8 cellular contexts compared by ENCODE assay signal in the genomic region with DNA sequence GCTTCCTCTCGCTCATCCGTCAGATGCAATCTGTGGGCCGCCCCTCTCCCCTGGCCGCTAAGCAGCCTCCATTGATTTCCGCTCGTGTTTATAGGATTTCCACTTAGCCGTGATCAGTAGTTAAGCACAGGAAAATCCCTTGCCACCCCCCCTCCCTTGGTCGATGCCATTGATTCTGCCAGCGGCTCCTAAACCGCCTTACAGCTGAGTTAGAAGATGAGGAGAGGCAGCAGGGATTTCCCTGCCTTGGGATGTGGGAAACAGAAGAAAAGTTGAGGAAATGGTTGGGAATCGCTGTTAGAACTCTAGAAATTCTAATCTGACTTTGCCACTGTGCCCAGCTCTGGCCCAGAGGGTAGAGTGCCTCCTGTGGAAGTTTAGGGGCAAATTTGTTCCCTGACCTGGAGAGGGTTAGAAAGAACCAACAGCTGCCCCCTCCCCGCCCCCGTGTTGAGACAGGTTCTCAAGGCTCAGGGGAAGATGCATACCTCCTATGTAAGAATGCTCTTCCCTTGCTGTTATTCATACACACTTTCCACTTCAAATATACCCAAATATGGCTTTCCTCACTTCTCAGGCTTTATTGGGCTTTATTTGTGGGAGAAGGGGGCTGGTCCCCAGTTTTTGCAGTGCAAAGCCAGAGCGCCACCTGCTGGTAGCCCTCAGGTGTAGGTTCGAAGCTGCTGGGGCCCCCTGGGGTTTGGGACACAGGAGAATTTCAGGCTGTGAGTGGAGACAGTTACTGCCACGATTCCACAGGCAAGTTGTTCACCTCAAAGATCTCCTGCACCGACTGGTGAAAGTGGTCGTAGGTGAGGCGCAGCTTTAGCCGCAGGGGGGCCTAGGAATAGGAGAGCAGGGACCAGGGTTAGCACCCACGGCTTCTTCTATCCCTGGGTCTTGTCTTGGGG. TPM values are rescaled to one million over a fixed set of nuclear protein-coding genes. Genes with fewer than 3 reads are reported as not detected.
DNase-seq lines count a peak whose midpoint lies in the region; ATAC-seq lines count a peak whose summit lies in the region.

No MANE protein-coding gene starts in this region.

- H3K9ac ChIP-seq in HUES6 (ENCODE audit: low read length) = no peak overlapping the region

- H3K4me1 ChIP-seq in CD4-positive, CD25-positive, alpha-beta regulatory T cell (ENCODE audit: control insufficient read depth, insufficient read depth, low read length, poor library complexity, severe bottlenecking) = peaks cover 21% of the 10 kb centered on the region
- H3K4me1 ChIP-seq in HUES6 (ENCODE audit: control insufficient read depth, insufficient read depth, low read length) = peaks cover 14% of the 10 kb centered on the region

- peak overlapping the region; percentile 1 for H3K27ac ChIP-seq in CD4-positive, CD25-positive, alpha-beta regulatory T cell (ENCODE audit: insufficient read depth, low read length, poor library complexity, severe bottlenecking)
- H3K27ac ChIP-seq in HUES6 (ENCODE audit: low read depth, low read length) = peak overlapping the region; percentile 14; the same call in 1 of the 2 replicates

- H3K36me3 ChIP-seq in CD4-positive, CD25-positive, alpha-beta regulatory T cell (ENCODE audit: control insufficient read depth, insufficient read depth, low read length) = peaks cover 51% of the 10 kb centered on the region
- peaks cover 61% of the 10 kb centered on the region for H3K36me3 ChIP-seq in HUES6 (ENCODE audit: control insufficient read depth, insufficient read depth, low read length)

- H3K27me3 Mint-ChIP-seq in CD4-positive, CD25-positive, alpha-beta regulatory T cell = no peaks in the 10 kb centered on the region

- no peak for ATAC-seq in CD4-positive, CD25-positive, alpha-beta regulatory T cell (ENCODE audit: low read depth in 2 of 2)
- no peak for ATAC-seq in GM21423 (IDR thresholded peaks at IDR 0.05; ENCODE audit: unreplicated experiment)
- no peak for ATAC-seq in GM19023 (IDR thresholded peaks at IDR 0.05; ENCODE audit: unreplicated experiment)

- H3K36me3 Mint-ChIP-seq in CD4-positive, CD25-positive, alpha-beta regulatory T cell = peaks cover 26% of the 10 kb centered on the region

- no peaks in the 10 kb centered on the region for H3K27me3 ChIP-seq in CD4-positive, CD25-positive, alpha-beta regulatory T cell (ENCODE audit: control insufficient read depth, insufficient read depth, low read length)
- H3K27me3 ChIP-seq in HUES6 (ENCODE audit: control insufficient read depth, insufficient read depth, low read length) = no peaks in the 10 kb centered on the region

- peaks cover 4 to 62% (median 24%) of the 10 kb centered on the region in 4 donors for H3K4me1 Mint-ChIP-seq in CD4-positive, CD25-positive, alpha-beta regulatory T cell

- H3K9me3 ChIP-seq in CD4-positive, CD25-positive, alpha-beta regulatory T cell (ENCODE audit: control insufficient read depth in 2 of 2, low read length in 2 of 2) = no peaks in the 10 kb centered on the region
- no peaks in the 10 kb centered on the region for H3K9me3 ChIP-seq in HUES6 (ENCODE audit: control insufficient read depth, insufficient read depth, low read depth, low read length)

- peak overlapping the region in 2 of 4 donors; percentile 83 to 98 for H3K4me3 Mint-ChIP-seq in CD4-positive, CD25-positive, alpha-beta regulatory T cell

- no peak overlapping the region for H3K4me3 ChIP-seq in CD4-positive, CD25-positive, alpha-beta regulatory T cell (ENCODE audit: low read depth, low read length)
- H3K4me3 ChIP-seq in HUES6 (ENCODE audit: low read depth, low read length) = no peak overlapping the region

- peak; percentile 50 to 71 (median 60) for DNase-seq in CD4-positive, CD25-positive, alpha-beta regulatory T cell
- peak; percentile 47 for DNase-seq in T follicular helper cell (ENCODE audit: low read depth)
- peak; percentile 52 for DNase-seq in amniotic epithelial cell (ENCODE audit: low read depth)
- peak; percentile 64 for DNase-seq in iPS-NIHi11 (ENCODE audit: low spot score)
- peak; percentile 19 to 61 (median 38) for DNase-seq in stimulated activated CD4-positive, alpha-beta T cell treated with anti-CD3 and anti-CD28 coated beads, TNF-alpha, amount 100 ng/mL, for 1 hour (ENCODE audit: low read depth in 3 of 3, low spot score in 1 of 3)

- H3K9me3 Mint-ChIP-seq in CD4-positive, CD25-positive, alpha-beta regulatory T cell = peaks cover 0 to 1% (median 0%) of the 10 kb centered on the region in 7 donors

- peak overlapping the region; percentile 41 to 80 (median 51) for H3K27ac Mint-ChIP-seq in CD4-positive, CD25-positive, alpha-beta regulatory T cell

RNA-seq across cellular contexts. Expression of gene THTPA, which starts 3.2 kb away (rescaled TPM):
- 7.6 TPM for total RNA-seq in CD4-positive, CD25-positive, alpha-beta regulatory T cell
- polyA plus RNA-seq in CD4-positive, CD25-positive, alpha-beta regulatory T cell = 10 to 100 TPM in 3 of 4 donors, 1 to 10 TPM in 1; 7.5 to 14.6 (median 12.4) TPM

RNA-seq across cellular contexts. Expression of gene ZFHX2, which starts 7.7 kb away (rescaled TPM):
- 0.42 TPM for total RNA-seq in CD4-positive, CD25-positive, alpha-beta regulatory T cell
- polyA plus RNA-seq in CD4-positive, CD25-positive, alpha-beta regulatory T cell = not detected

RNA-seq across cellular contexts. Expression of gene AP1G2, which starts 8.3 kb away (rescaled TPM):
- 329 TPM for total RNA-seq in CD4-positive, CD25-positive, alpha-beta regulatory T cell
- 10 to 100 TPM; 56.1 to 84.9 (median 76.4) TPM for polyA plus RNA-seq in CD4-positive, CD25-positive, alpha-beta regulatory T cell

RNA-seq across cellular contexts. Expression of gene JPH4, which starts 19.3 kb away (rescaled TPM):
- total RNA-seq in CD4-positive, CD25-positive, alpha-beta regulatory T cell = not detected
- under 1 TPM in 1 of 4 donors, not detected in 3; 0.14 TPM for polyA plus RNA-seq in CD4-positive, CD25-positive, alpha-beta regulatory T cell
